In genomic region chr4:24521544-24521943, GRCh38 we compare ENCODE assay signal across 1 cellular context.
TF ChIP-seq lines count a peak whose summit lies in the region.

No MANE protein-coding gene starts in this region.

TF ChIP-seq in WTC11, 78 proteins besides CTCF, POLR2A, EP300 and RAD21 (continued from another document):
- no peak for TF ChIP-seq AR (CRISPR knock-in tag; IDR thresholded peaks at IDR 0.05)
- TF ChIP-seq PRRX2 (CRISPR knock-in tag; IDR thresholded peaks at IDR 0.05), result no peak
